ENCODE assay signal across 1 cellular context in the genomic region with DNA sequence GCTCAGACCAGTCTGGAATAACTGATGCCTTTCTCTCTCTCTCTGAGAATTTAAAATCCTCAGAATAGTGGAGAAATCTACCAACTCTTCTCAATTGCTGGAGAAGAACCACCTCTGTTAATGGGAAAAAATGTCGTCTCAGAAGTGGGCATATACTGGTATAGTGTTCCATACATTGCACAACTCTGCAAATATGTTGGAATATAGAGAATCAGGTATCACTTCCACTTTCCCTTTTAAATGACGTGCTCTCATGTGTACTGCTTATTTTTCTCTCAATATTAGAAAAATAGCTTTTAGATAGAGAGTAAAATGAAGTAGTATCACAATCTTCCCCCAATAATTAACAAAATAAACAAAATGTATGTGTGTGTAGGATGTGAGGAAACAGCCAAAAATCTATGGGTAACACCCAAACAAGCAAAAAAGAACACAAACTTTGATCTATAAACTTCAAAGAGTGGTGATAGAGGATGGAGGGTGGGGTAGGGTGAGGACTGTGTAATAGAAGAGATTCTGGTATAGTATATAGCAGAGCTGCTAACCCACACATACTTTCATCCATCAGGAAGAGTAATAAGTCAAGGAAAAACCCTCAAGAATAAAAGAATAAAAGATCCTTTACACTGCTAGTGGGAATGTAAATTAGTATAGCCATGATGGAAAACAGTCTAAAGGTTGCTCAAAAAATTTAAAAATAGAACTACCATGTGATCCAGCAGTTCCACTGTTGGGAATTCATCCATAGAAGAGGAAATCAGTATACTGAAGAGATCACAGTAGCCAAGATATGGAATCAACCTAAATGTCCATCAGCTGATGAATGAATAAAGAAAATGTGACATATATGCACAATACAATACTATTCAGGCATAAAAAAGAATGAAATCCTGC.
A peak's percentile ranks its signal among the peaks of the same experiment; 100 is the strongest.
TF ChIP-seq lines count a peak whose summit lies in the region.

No MANE protein-coding gene starts in this region.

TF ChIP-seq in HepG2, 621 proteins besides CTCF, POLR2A, EP300 and RAD21 (continued from another document):
- TF ChIP-seq, protein P1, sequence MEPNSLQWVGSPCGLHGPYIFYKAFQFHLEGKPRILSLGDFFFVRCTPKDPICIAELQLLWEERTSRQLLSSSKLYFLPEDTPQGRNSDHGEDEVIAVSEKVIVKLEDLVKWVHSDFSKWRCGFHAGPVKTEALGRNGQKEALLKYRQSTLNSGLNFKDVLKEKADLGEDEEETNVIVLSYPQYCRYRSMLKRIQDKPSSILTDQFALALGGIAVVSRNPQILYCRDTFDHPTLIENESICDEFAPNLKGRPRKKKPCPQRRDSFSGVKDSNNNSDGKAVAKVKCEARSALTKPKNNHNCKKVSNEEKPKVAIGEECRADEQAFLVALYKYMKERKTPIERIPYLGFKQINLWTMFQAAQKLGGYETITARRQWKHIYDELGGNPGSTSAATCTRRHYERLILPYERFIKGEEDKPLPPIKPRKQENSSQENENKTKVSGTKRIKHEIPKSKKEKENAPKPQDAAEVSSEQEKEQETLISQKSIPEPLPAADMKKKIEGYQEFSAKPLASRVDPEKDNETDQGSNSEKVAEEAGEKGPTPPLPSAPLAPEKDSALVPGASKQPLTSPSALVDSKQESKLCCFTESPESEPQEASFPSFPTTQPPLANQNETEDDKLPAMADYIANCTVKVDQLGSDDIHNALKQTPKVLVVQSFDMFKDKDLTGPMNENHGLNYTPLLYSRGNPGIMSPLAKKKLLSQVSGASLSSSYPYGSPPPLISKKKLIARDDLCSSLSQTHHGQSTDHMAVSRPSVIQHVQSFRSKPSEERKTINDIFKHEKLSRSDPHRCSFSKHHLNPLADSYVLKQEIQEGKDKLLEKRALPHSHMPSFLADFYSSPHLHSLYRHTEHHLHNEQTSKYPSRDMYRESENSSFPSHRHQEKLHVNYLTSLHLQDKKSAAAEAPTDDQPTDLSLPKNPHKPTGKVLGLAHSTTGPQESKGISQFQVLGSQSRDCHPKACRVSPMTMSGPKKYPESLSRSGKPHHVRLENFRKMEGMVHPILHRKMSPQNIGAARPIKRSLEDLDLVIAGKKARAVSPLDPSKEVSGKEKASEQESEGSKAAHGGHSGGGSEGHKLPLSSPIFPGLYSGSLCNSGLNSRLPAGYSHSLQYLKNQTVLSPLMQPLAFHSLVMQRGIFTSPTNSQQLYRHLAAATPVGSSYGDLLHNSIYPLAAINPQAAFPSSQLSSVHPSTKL (CRISPR knock-in tag; IDR thresholded peaks at IDR 0.05): peak; percentile 24; the same call in 1 of the 2 replicates
- TF ChIP-seq CEBPB (IDR thresholded peaks at IDR 0.05; ENCODE audit: borderline replicate concordance, low read depth, low read length) (peak; percentile 92), ZFX (CRISPR knock-in tag; IDR thresholded peaks at IDR 0.05; ENCODE audit: low read depth) (no peak), NONO (IDR thresholded peaks at IDR 0.05) (no peak), NONO (CRISPR knock-in tag; conservative IDR thresholded peaks at IDR 0.05) (no peak), ZNF367 (CRISPR knock-in tag; IDR thresholded peaks at IDR 0.05; ENCODE audit: borderline replicate concordance) (no peak), ZNF441 (CRISPR knock-in tag; IDR thresholded peaks at IDR 0.05; ENCODE audit: borderline replicate concordance) (no peak), CREM (IDR thresholded peaks at IDR 0.05) (peak; percentile 28; the same call in 1 of the 2 replicates), CREM (CRISPR knock-in tag; IDR thresholded peaks at IDR 0.05) (no peak), FOXA3 (CRISPR knock-in tag; IDR thresholded peaks at IDR 0.05) (0 out of 2 replicates have a peak, but pooled peaks have one; percentile 6), PHF5A (CRISPR knock-in tag; IDR thresholded peaks at IDR 0.05; ENCODE audit: low read depth, unreplicated experiment) (no peak), ZNF354B (CRISPR knock-in tag; IDR thresholded peaks at IDR 0.05) (no peak), THAP11 (CRISPR knock-in tag; IDR thresholded peaks at IDR 0.05) (0 out of 2 replicates have a peak, but pooled peaks have one; percentile 8)
- TF ChIP-seq, protein P2, sequence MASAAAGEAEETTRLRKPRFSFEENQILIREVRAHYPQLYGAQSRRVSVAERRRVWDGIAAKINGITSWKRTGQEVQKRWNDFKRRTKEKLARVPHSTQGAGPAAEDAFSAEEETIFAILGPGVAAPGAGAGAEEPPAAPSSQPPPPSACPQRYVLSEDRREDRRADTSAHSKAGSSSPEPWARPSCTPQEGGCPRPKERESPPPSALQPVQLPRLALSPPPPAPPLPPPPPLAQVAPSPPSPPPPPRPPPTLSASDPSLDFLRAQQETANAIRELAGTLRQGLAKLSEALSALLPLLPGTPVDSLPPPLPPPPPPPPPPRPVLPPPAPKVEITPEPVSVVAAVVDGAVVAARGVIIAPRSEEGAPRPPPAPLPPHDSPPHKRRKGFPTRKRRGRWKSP (CRISPR knock-in tag; IDR thresholded peaks at IDR 0.05): no peak
